In the genomic region with DNA sequence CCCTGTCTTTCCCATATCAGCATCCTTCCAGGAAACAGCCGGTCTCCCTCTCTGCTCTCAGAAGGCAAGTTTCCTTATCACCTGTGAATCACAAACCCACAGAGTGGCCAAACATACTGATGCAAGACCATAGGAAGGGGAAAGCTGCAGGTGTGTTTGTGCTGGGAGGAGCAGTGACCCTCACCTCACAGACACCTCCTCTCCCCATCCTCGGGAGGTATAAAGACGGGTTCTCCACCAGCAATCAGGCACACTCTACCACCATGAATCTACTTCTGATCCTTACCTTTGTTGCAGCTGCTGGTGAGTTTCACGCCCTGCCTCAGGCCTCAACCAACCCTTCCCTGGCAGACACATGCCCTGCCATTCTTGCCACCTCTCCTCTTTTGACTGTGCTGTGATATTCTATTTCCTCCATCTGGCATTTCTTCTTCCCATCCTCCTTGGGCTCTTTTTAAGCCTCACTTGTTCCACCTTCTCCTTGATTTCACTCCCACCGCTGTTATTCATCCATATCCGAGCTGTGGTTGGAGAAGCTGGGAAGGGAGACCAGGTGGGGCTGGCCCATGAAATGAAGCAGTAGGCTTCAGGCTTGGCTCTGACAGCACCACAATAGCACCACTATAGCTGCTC, we compare ENCODE assay signal across 10 cellular contexts. TPM values are rescaled to one million over a fixed set of nuclear protein-coding genes. Genes with fewer than 3 reads are reported as not detected.
A peak's percentile ranks its signal among the peaks of the same experiment; 100 is the strongest.
DNase-seq lines count a peak whose midpoint lies in the region; ATAC-seq and TF ChIP-seq lines count a peak whose summit lies in the region.
"Had no signal": no experiment of that assay in that cellular context is flagged by ENCODE, and none has a peak within 500 bp of the region (broad histone marks: within the 10 kb centered on the region; RNA-seq: fewer than 3 reads in every experiment).

Gene PRSS2, plus strand, starts transcription at position 251 of the 633 bp plus-strand sequence. Its CDS starts 13 bp downstream, at position 264.

- ATAC-seq in CD4-positive, CD25-positive, alpha-beta regulatory T cell (ENCODE audit: low read depth in 2 of 2): no peak
- ATAC-seq in GM19035 (IDR thresholded peaks at IDR 0.05; ENCODE audit: unreplicated experiment) (peak; percentile 28), HG02943 (IDR thresholded peaks at IDR 0.05; ENCODE audit: low read depth, unreplicated experiment) (peak; percentile 16), GM21360 (IDR thresholded peaks at IDR 0.05; ENCODE audit: unreplicated experiment) (no peak)
- peak; percentile 39 for ATAC-seq in activated T-helper 17 cell treated with anti-CD3 and anti-CD28 coated beads, Interleukin-2, amount 50 U/mL, for 72 hours (replicated peaks)

- intact Hi-C loops in mammary epithelial cell (cut with micrococcal nuclease): no loop called here

- H3K27ac Mint-ChIP-seq in CD4-positive, CD25-positive, alpha-beta regulatory T cell: peak within 1 kb of the TSS in 2 of 3 donors; percentile 62 to 72
- peak within 1 kb of the TSS; percentile 29 for H3K27ac Mint-ChIP-seq in activated T-helper 17 cell treated with anti-CD3 and anti-CD28 coated beads, Interleukin-2, amount 50 U/mL, for 72 hours
- H3K27ac Mint-ChIP-seq: nephron had no signal

- no peak within 1 kb of the TSS for H3K4me2 ChIP-seq in mammary epithelial cell (ENCODE audit: insufficient read depth, low read depth, low read length)

- no peaks in the 10 kb centered on the region for H3K27me3 Mint-ChIP-seq in CD4-positive, CD25-positive, alpha-beta regulatory T cell
- no peaks in the 10 kb centered on the region for H3K27me3 Mint-ChIP-seq in activated T-helper 17 cell treated with anti-CD3 and anti-CD28 coated beads, Interleukin-2, amount 50 U/mL, for 72 hours

- 79% methylated on average over 6 of the region's 6 CpGs for WGBS in mammary epithelial cell (ENCODE audit: low coverage, missing lambda C conversion rate)

- H3K4me1 Mint-ChIP-seq in CD4-positive, CD25-positive, alpha-beta regulatory T cell: peaks cover 0 to 11% (median 3%) of the 10 kb centered on the region in 4 donors
- no peaks in the 10 kb centered on the region for H3K4me1 Mint-ChIP-seq in activated T-helper 17 cell treated with anti-CD3 and anti-CD28 coated beads, Interleukin-2, amount 50 U/mL, for 72 hours
- H3K4me1 Mint-ChIP-seq: nephron had no signal

- no peak within 1 kb of the TSS for H3K4me3 Mint-ChIP-seq in CD4-positive, CD25-positive, alpha-beta regulatory T cell
- peak within 1 kb of the TSS; percentile 20 for H3K4me3 Mint-ChIP-seq in activated T-helper 17 cell treated with anti-CD3 and anti-CD28 coated beads, Interleukin-2, amount 50 U/mL, for 72 hours
- H3K4me3 Mint-ChIP-seq: nephron had no signal

- no peaks in the 10 kb centered on the region for H3K4me1 ChIP-seq in CD4-positive, CD25-positive, alpha-beta regulatory T cell (ENCODE audit: control insufficient read depth, insufficient read depth, low read length, poor library complexity, severe bottlenecking)
- H3K4me1 ChIP-seq in mammary epithelial cell (ENCODE audit: insufficient read depth, low read length): no peaks in the 10 kb centered on the region

- H3K27me3 ChIP-seq in CD4-positive, CD25-positive, alpha-beta regulatory T cell (ENCODE audit: control insufficient read depth, insufficient read depth, low read length): no peaks in the 10 kb centered on the region
- peaks cover 3% of the 10 kb centered on the region for H3K27me3 ChIP-seq in mammary epithelial cell (ENCODE audit: insufficient read depth, low read length)

- in situ Hi-C loops in mammary epithelial cell (cut with MboI; ENCODE audit: low sequenced_read_pairs in 2 of 2): no loop called here

- H3K27ac ChIP-seq in CD4-positive, CD25-positive, alpha-beta regulatory T cell (ENCODE audit: insufficient read depth, low read length, poor library complexity, severe bottlenecking): no peak within 1 kb of the TSS
- H3K27ac ChIP-seq in mammary epithelial cell (ENCODE audit: insufficient read depth, low read depth, low read length): no peak within 1 kb of the TSS

- no peaks in the 10 kb centered on the region for H3K36me3 ChIP-seq in CD4-positive, CD25-positive, alpha-beta regulatory T cell (ENCODE audit: control insufficient read depth, insufficient read depth, low read length)
- no peaks in the 10 kb centered on the region for H3K36me3 ChIP-seq in mammary epithelial cell (ENCODE audit: insufficient read depth, low read length)

- H2AFZ ChIP-seq in mammary epithelial cell (ENCODE audit: low read depth, low read length): no peak within 1 kb of the TSS

- H3K4me3 ChIP-seq in CD4-positive, CD25-positive, alpha-beta regulatory T cell (ENCODE audit: low read depth, low read length): no peak within 1 kb of the TSS
- H3K4me3 ChIP-seq in mammary epithelial cell (replicated peaks in 1 of 3; ENCODE audit: insufficient read depth in 1 of 3, low read depth in 2 of 3, low read length in 3 of 3): no peak within 1 kb of the TSS

- no peaks in the 10 kb centered on the region for H3K9me3 ChIP-seq in CD4-positive, CD25-positive, alpha-beta regulatory T cell (ENCODE audit: control insufficient read depth in 2 of 2, low read length in 2 of 2)
- no peaks in the 10 kb centered on the region for H3K9me3 ChIP-seq in mammary epithelial cell (replicated peaks; ENCODE audit: insufficient read depth, low read length)

- no peaks in the 10 kb centered on the region for H3K9me3 Mint-ChIP-seq in CD4-positive, CD25-positive, alpha-beta regulatory T cell
- no peaks in the 10 kb centered on the region for H3K9me3 Mint-ChIP-seq in activated T-helper 17 cell treated with anti-CD3 and anti-CD28 coated beads, Interleukin-2, amount 50 U/mL, for 72 hours
- H3K9me3 Mint-ChIP-seq: CD8-positive, alpha-beta memory T cell; nephron had no signal

- dilution Hi-C loops in mammary epithelial cell (cut with HindIII; ENCODE audit: low sequenced_read_pairs): no loop called here

- H3K79me2 ChIP-seq in mammary epithelial cell (ENCODE audit: insufficient read depth, low read length): no peaks in the 10 kb centered on the region

- H4K20me1 ChIP-seq in mammary epithelial cell (ENCODE audit: insufficient read depth, low read length): no peaks in the 10 kb centered on the region

- DNase-seq in CD4-positive, CD25-positive, alpha-beta regulatory T cell: no peak
- DNase-seq in stimulated activated CD4-positive, alpha-beta T cell treated with anti-CD3 and anti-CD28 coated beads, Interleukin-4, amount 100 ng/mL, for 24 hours: no peak
- no peak for DNase-seq in mammary epithelial cell
- no peak for DNase-seq in central memory CD4-positive, alpha-beta T cell
- DNase-seq: CD8-positive, alpha-beta memory T cell had no signal

- BruUV-seq in mammary epithelial cell (replicated peaks; lab: Mats Ljungman, UMichigan): no TSS peak

- no peak within 1 kb of the TSS for H3K9ac ChIP-seq in mammary epithelial cell (ENCODE audit: insufficient read depth, low read length)

- TF ChIP-seq CTCF in mammary epithelial cell (conservative IDR thresholded peaks at IDR 0.05 in 1 of 2, IDR thresholded peaks at IDR 0.05 in 1 of 2; ENCODE audit: extremely low read depth in 1 of 2, insufficient read depth in 1 of 2, low read depth in 1 of 2, low read length in 2 of 2): no peak

- CTCF ChIA-PET in mammary epithelial cell (lab: Charles Lee; ENCODE audit: low non-redundant PET): no interaction called here

- H3K36me3 Mint-ChIP-seq in CD4-positive, CD25-positive, alpha-beta regulatory T cell: no peaks in the 10 kb centered on the region
- H3K36me3 Mint-ChIP-seq in activated T-helper 17 cell treated with anti-CD3 and anti-CD28 coated beads, Interleukin-2, amount 50 U/mL, for 72 hours (ENCODE audit: low read depth): no peaks in the 10 kb centered on the region
- H3K36me3 Mint-ChIP-seq: CD8-positive, alpha-beta memory T cell had no signal

RNA-seq across cellular contexts. Expression of gene PRSS2, which starts in this region (rescaled TPM):
- total RNA-seq in CD4-positive, CD25-positive, alpha-beta regulatory T cell: 0.52 TPM
- 1 to 10 TPM; 1.5 to 3.2 (median 2.7) TPM for polyA plus RNA-seq in CD4-positive, CD25-positive, alpha-beta regulatory T cell
- not detected for total RNA-seq in activated T-helper 17 cell treated with anti-CD3 and anti-CD28 coated beads, Interleukin-2, amount 50 U/mL, for 72 hours
- total RNA-seq in mammary epithelial cell: not detected
- polyA plus RNA-seq in mammary epithelial cell: not detected
- not detected for polyA minus RNA-seq in mammary epithelial cell
- total RNA-seq: CD8-positive, alpha-beta memory T cell had no signal
- polyA plus RNA-seq: CD8-positive, alpha-beta memory T cell had no signal

Comparison
In these comparisons a context has a peak if more than half of its experiments do, and no peak if none do; other contexts are left out.
1. Peak in ATAC-seq in activated T-helper 17 cell treated with anti-CD3 and anti-CD28 coated beads, Interleukin-2, amount 50 U/mL, for 72 hours; RNA of the gene not detected or under 1 TPM.
2. ATAC-seq: peak in GM19035 (single experiment) and HG02943 (single experiment); none in CD4-positive, CD25-positive, alpha-beta regulatory T cell (0 of 2) and GM21360 (single experiment).